In the genomic region with DNA sequence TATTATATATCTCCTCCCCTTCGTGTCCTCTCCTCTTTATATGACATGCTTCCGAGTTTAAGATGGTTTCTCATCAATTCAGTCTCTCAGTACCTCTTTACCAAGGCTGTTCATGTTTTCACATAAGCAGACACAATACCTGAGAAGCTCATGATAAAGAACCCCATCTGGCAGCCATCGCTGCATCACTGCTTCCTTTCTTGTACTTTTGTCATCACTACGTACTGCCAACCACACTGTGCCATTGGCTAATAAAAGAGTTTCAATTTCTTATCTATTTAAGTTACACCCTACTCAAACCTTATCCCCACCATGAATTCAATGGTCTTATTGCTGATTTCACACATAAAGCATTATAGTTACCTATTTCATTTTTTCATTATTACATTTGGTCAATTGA, we compare ENCODE assay signal across 3 cellular contexts.
"Had no signal": no experiment of that assay in that cellular context is flagged by ENCODE, and none has a peak within 500 bp of the region (broad histone marks: within the 10 kb centered on the region; RNA-seq: fewer than 3 reads in every experiment).

No MANE protein-coding gene starts in this region.

- ATAC-seq: GM12878 had no signal

- H3K4me3 ChIP-seq: GM12878 had no signal

- DNase-seq: GDM1, GF-D8 had no signal
